11 cellular contexts compared by ENCODE assay signal in genomic region chr1:67771152-67771551, GRCh38.
A peak's percentile ranks its signal among the peaks of the same experiment; 100 is the strongest.
DNase-seq lines count a peak whose midpoint lies in the region; ATAC-seq and TF ChIP-seq lines count a peak whose summit lies in the region.
"Had no signal": no experiment of that assay in that cellular context is flagged by ENCODE, and none has a peak within 500 bp of the region (broad histone marks: within the 10 kb centered on the region; RNA-seq: fewer than 3 reads in every experiment).

No MANE protein-coding gene starts in this region.

- H3K27me3 Mint-ChIP-seq in nephron (ENCODE audit: low read depth) (no peaks in the 10 kb centered on the region), nephron progenitor cell (ENCODE audit: low read depth, poor library complexity) (peaks cover 8% of the 10 kb centered on the region)
- peaks cover 33 to 50% of the 10 kb centered on the region in 2 donors for H3K27me3 Mint-ChIP-seq in stimulated activated naive B cell treated with anti-CD40 and anti-IgM and Interleukin-4, amounts not matched to agents 10 μg/mL and 1 μg/mL and 100 μg/mL, for 72 hours

- H3K36me3 Mint-ChIP-seq in nephron (ENCODE audit: low read depth), result peaks cover 33% of the 10 kb centered on the region
- H3K36me3 Mint-ChIP-seq in nephron progenitor cell (ENCODE audit: low read depth), result peaks cover 27% of the 10 kb centered on the region
- H3K36me3 Mint-ChIP-seq in stimulated activated naive B cell treated with anti-CD40 and anti-IgM and Interleukin-4, amounts not matched to agents 10 μg/mL and 1 μg/mL and 100 μg/mL, for 72 hours, result no peaks in the 10 kb centered on the region
- H3K36me3 Mint-ChIP-seq: naive B cell had no signal

- no peak for ATAC-seq in stimulated activated naive B cell treated with anti-CD40 and anti-IgM and Interleukin-4, amounts not matched to agents 10 μg/mL and 1 μg/mL and 100 μg/mL, for 72 hours (replicated peaks)

- H3K9me3 Mint-ChIP-seq in nephron (no peaks in the 10 kb centered on the region), nephron progenitor cell (no peaks in the 10 kb centered on the region)
- H3K9me3 Mint-ChIP-seq in stimulated activated naive B cell treated with anti-CD40 and anti-IgM and Interleukin-4, amounts not matched to agents 10 μg/mL and 1 μg/mL and 100 μg/mL, for 72 hours, result no peaks in the 10 kb centered on the region

- peak; percentile 75 for DNase-seq in EH (ENCODE audit: low read depth)
- DNase-seq in NAMALWA (ENCODE audit: low spot score), result peak; percentile 8
- DNase-seq in dedifferentiated amniotic fluid mesenchymal stem cell (ENCODE audit: extremely low spot score), result peak; percentile 31
- no peak for DNase-seq in nephron progenitor cell
- DNase-seq in medulla oblongata (ENCODE audit: extremely low spot score), result no peak
- DNase-seq in stimulated activated CD4-positive, alpha-beta T cell treated with anti-CD3 and anti-CD28 coated beads, Interleukin-15, amount 100 ng/mL, for 24 hours, result no peak
- DNase-seq in stimulated activated naive B cell treated with anti-CD40 and anti-IgM and Interleukin-4, amounts not matched to agents 10 μg/mL and 1 μg/mL and 100 μg/mL, for 72 hours, result no peak
- DNase-seq: activated CD4-positive, alpha-beta T cell treated with anti-CD3 and anti-CD28 coated beads for 1 hour; naive B cell; stimulated activated CD4-positive, alpha-beta T cell treated with anti-CD3 and anti-CD28 coated beads, Interleukin-4, amount 100 ng/mL, for 1 hour had no signal

- H3K4me3 Mint-ChIP-seq in nephron (no peak overlapping the region), nephron progenitor cell (no peak overlapping the region)
- no peak overlapping the region for H3K4me3 Mint-ChIP-seq in stimulated activated naive B cell treated with anti-CD40 and anti-IgM and Interleukin-4, amounts not matched to agents 10 μg/mL and 1 μg/mL and 100 μg/mL, for 72 hours
- H3K4me3 Mint-ChIP-seq: naive B cell had no signal

- TF ChIP-seq CTCF in nephron (IDR thresholded peaks at IDR 0.05; ENCODE audit: unreplicated experiment in 3 of 3), result no peak
- TF ChIP-seq CTCF in nephron progenitor cell (IDR thresholded peaks at IDR 0.05), result no peak

- peaks cover 37% of the 10 kb centered on the region for H3K4me1 Mint-ChIP-seq in nephron
- H3K4me1 Mint-ChIP-seq in nephron progenitor cell, result peaks cover 22% of the 10 kb centered on the region
- peaks cover 0 to 7% of the 10 kb centered on the region in 2 donors for H3K4me1 Mint-ChIP-seq in stimulated activated naive B cell treated with anti-CD40 and anti-IgM and Interleukin-4, amounts not matched to agents 10 μg/mL and 1 μg/mL and 100 μg/mL, for 72 hours

- H3K27ac Mint-ChIP-seq in nephron (peak overlapping the region in 2 of 3 experiments; percentile 44 to 56), nephron progenitor cell (no peak overlapping the region)
- H3K27ac Mint-ChIP-seq in stimulated activated naive B cell treated with anti-CD40 and anti-IgM and Interleukin-4, amounts not matched to agents 10 μg/mL and 1 μg/mL and 100 μg/mL, for 72 hours, result no peak overlapping the region

Comparison
In these comparisons a context has a peak if more than half of its experiments do, and no peak if none do; other contexts are left out.
1. DNase-seq: peak in EH (single experiment), NAMALWA (single experiment) and dedifferentiated amniotic fluid mesenchymal stem cell (single experiment); none in nephron progenitor cell (single experiment), medulla oblongata (single experiment), stimulated activated CD4-positive, alpha-beta T cell treated with anti-CD3 and anti-CD28 coated beads, Interleukin-15, amount 100 ng/mL, for 24 hours (single experiment) and stimulated activated naive B cell treated with anti-CD40 and anti-IgM and Interleukin-4, amounts not matched to agents 10 μg/mL and 1 μg/mL and 100 μg/mL, for 72 hours (single experiment).
2. H3K27ac Mint-ChIP-seq: peak in nephron (2 of 3); none in nephron progenitor cell (single experiment) and stimulated activated naive B cell treated with anti-CD40 and anti-IgM and Interleukin-4, amounts not matched to agents 10 μg/mL and 1 μg/mL and 100 μg/mL, for 72 hours (single experiment).